19 cellular contexts compared by ENCODE assay signal in the genomic region with DNA sequence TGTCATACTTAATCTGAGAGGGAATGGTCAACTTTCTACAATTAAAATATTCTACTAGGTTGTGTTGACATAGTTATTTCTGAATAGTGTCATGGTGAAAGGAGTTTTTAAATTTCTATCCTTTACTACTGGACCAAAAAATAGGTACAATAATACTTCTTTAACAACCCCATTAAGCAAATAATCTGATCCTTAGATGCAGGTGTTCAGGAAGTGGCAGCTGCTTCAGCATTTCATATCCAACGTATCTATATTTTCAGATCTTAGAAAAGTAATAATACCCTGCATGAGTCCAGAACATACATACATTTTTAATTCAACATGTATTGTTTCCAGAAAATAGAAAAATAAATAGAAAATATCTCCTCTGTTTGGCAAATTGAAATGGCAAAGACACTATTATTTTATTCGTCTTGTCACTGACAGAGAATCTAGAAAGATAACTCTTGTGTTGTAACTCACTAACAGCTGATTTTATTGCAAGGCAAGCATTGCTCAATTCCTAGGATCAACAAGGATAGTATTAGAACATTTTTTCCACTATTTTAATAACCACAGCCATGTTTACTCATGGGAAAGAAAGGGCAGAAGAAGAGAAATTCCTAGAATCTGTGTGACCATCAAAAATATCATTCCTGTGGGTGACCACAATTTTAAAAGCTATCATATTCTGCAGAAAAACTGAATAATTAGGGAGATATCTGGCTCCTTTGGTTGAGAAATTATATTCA.
DNase-seq lines count a peak whose midpoint lies in the region; ATAC-seq, FAIRE-seq and TF ChIP-seq lines count a peak whose summit lies in the region.
"Had no signal": no experiment of that assay in that cellular context is flagged by ENCODE, and none has a peak within 500 bp of the region (broad histone marks: within the 10 kb centered on the region; RNA-seq: fewer than 3 reads in every experiment).

No MANE protein-coding gene starts in this region.

- no peak for TF ChIP-seq CTCF in OCI-LY1 (IDR thresholded peaks at IDR 0.05; ENCODE audit: low read length)

- no peak for ATAC-seq in HG03442 (IDR thresholded peaks at IDR 0.05; ENCODE audit: unreplicated experiment)
- ATAC-seq: A549 had no signal

- FAIRE-seq in frontal cortex (lab: Jason Lieb, UNC), result no peak
- FAIRE-seq: A549 had no signal

- no peaks in the 10 kb centered on the region for H4K20me1 ChIP-seq in BLaER1
- no peaks in the 10 kb centered on the region for H4K20me1 ChIP-seq in OCI-LY1 (ENCODE audit: insufficient read depth, low read length)

- no peaks in the 10 kb centered on the region for H3K36me3 ChIP-seq in BLaER1
- H3K36me3 ChIP-seq in OCI-LY1 (ENCODE audit: insufficient read depth, low read length), result no peaks in the 10 kb centered on the region

- no peaks in the 10 kb centered on the region for H3F3A ChIP-seq in OCI-LY1 (ENCODE audit: insufficient read depth, low read length)

- no peaks in the 10 kb centered on the region for H3K27me3 ChIP-seq in BLaER1
- H3K27me3 ChIP-seq in OCI-LY1 (ENCODE audit: insufficient read depth, low read length), result no peaks in the 10 kb centered on the region

- H3K4me2 ChIP-seq in BLaER1 (peak overlapping the region; percentile 31), OCI-LY1 (ENCODE audit: low read length) (peak overlapping the region; percentile 32)
- H3K4me2 ChIP-seq: A549, PC-9 had no signal

- no peak overlapping the region for H3K4me3 ChIP-seq in BLaER1
- no peak overlapping the region for H3K4me3 ChIP-seq in OCI-LY1 (ENCODE audit: low read depth, low read length, poor library complexity, severe bottlenecking)
- H3K4me3 ChIP-seq: A549, PC-9, SK-N-MC had no signal

- H3K9me3 ChIP-seq in BLaER1 (no peaks in the 10 kb centered on the region), OCI-LY1 (ENCODE audit: low read length) (0 out of 2 replicates have a peak, but pooled peaks cover 3% of the 10 kb centered on the region)

- H3K9me2 ChIP-seq in OCI-LY1 (ENCODE audit: low read depth, low read length), result no peaks in the 10 kb centered on the region

- H3K27ac ChIP-seq in BLaER1, result peak overlapping the region; percentile 51; the same call in 1 of the 2 replicates
- H3K27ac ChIP-seq in OCI-LY1 (ENCODE audit: low read depth, low read length, poor library complexity, severe bottlenecking), result peak overlapping the region; percentile 78
- H3K27ac ChIP-seq: A549, C4-2B, PC-9, SK-N-MC had no signal

- no peaks in the 10 kb centered on the region for H3K79me2 ChIP-seq in OCI-LY1 (ENCODE audit: insufficient read depth, low read length)

- DNase-seq in HCEC 1CT, result peak; percentile 69
- DNase-seq in iris pigment epithelial cell (ENCODE audit: low read depth), result peak; percentile 2
- no peak for DNase-seq in frontal cortex (ENCODE audit: low spot score in 2 of 2)
- no peak for DNase-seq in activated effector memory CD4-positive, alpha-beta T cell treated with anti-CD3 and anti-CD28 coated beads, Interleukin-2, amount 50 U/mL, for 16 hours
- DNase-seq: DMS 273 treated with DMSO at 0.1 percent for 48 hours, EL, H9, NCI-H1436, NCI-H2107, NCI-H226, NCI-H526 treated with DMSO at 0.1 percent for 48 hours, PC-9, Right ventricle myocardium superior had no signal

- H3K4me1 ChIP-seq in BLaER1 (peaks cover 22% of the 10 kb centered on the region), OCI-LY1 (ENCODE audit: insufficient read depth, low read length, severe bottlenecking) (peaks cover 29% of the 10 kb centered on the region)
- H3K4me1 ChIP-seq: A549 had no signal

- peak overlapping the region; percentile 69; the same call in 1 of the 2 replicates for H2AFZ ChIP-seq in OCI-LY1 (ENCODE audit: low read length)
- H2AFZ ChIP-seq: PC-9 had no signal

- no peak overlapping the region for H3K9ac ChIP-seq in BLaER1
- no peak overlapping the region for H3K9ac ChIP-seq in OCI-LY1 (ENCODE audit: low read length)

Comparison
In these comparisons a context has a peak if more than half of its experiments do, and no peak if none do; other contexts are left out.
1. DNase-seq: peak in HCEC 1CT (single experiment) and iris pigment epithelial cell (single experiment); none in frontal cortex (0 of 2) and activated effector memory CD4-positive, alpha-beta T cell treated with anti-CD3 and anti-CD28 coated beads, Interleukin-2, amount 50 U/mL, for 16 hours (single experiment).